16 cellular contexts compared by ENCODE assay signal in the genomic region with DNA sequence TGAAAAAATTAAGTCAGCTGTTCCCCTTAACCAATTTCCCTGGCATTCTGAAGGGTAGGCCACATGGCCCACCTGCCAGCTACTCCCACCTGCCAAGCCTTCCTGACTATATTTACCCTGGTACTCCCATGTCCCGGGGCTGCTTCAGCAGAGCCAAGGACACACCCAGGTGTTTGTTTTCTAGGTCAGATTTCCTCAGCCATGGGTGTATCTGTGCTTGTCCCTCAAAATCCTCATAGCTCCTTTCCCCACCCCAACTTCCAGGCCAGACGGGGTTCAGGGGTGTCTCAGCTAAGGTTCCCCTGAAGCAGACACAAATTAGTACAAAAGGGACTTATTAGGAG.
"Had no signal": no experiment of that assay in that cellular context is flagged by ENCODE, and none has a peak within 500 bp of the region (broad histone marks: within the 10 kb centered on the region; RNA-seq: fewer than 3 reads in every experiment).

No MANE protein-coding gene starts in this region.

- ATAC-seq: SK-N-SH treated with all-trans-retinoic acid at 6 μM for 48 hours, T-cell, upper lobe of right lung, WTC11 had no signal

- H3K9me3 Mint-ChIP-seq: endodermal cell, T-cell had no signal

- H3K4me1 ChIP-seq: upper lobe of right lung had no signal

- H3K27ac Mint-ChIP-seq: brain, endodermal cell, nephron progenitor cell, T-cell, WTC11 had no signal

- H3K4me1 Mint-ChIP-seq: endodermal cell, T-cell had no signal

- H3K4me3 Mint-ChIP-seq: brain, endodermal cell, nephron progenitor cell, T-cell, WTC11 had no signal

- H3K27ac ChIP-seq: upper lobe of right lung had no signal

- H3K4me3 ChIP-seq: upper lobe of right lung had no signal

- DNase-seq: activated CD8-positive, alpha-beta memory T cell treated with anti-CD3 and anti-CD28 coated beads, Interleukin-2, amount 50 U/mL, for 48 hours; activated naive CD4-positive, alpha-beta T cell; anterior cingulate cortex; central memory CD4-positive, alpha-beta T cell; endodermal cell; erythroblast; midbrain; nephron progenitor cell; occipital lobe; stimulated activated CD4-positive, alpha-beta T cell treated with anti-CD3 and anti-CD28 coated beads, Interleukin-12 subunit alpha, Interleukin-12 subunit beta, amount 100 ng/mL, for 4 hours; stimulated activated CD4-positive, alpha-beta T cell treated with anti-CD3 and anti-CD28 coated beads, Interleukin-1b, Interleukin-23, amount 100 ng/mL, for 48 hours; T-cell; upper lobe of right lung had no signal

- H3K36me3 ChIP-seq: upper lobe of right lung had no signal

- H3K27me3 ChIP-seq: upper lobe of right lung had no signal

- H3K36me3 Mint-ChIP-seq: brain, T-cell had no signal
